In genomic region chr1:1578371-1578940, GRCh38 we compare ENCODE assay signal across 1 cellular context.
TF ChIP-seq lines count a peak whose summit lies in the region.

No MANE protein-coding gene starts in this region.

TF ChIP-seq in H1, 55 proteins besides CTCF, POLR2A, EP300 and RAD21:
- TF ChIP-seq CHD2 (IDR thresholded peaks at IDR 0.05; ENCODE audit: low read length), result no peak
- TF ChIP-seq TAF1 (IDR thresholded peaks at IDR 0.05; ENCODE audit: low read depth, low read length), result no peak
- no peak for TF ChIP-seq CHD1 (IDR thresholded peaks at IDR 0.05; ENCODE audit: low read depth, low read length)
- no peak for TF ChIP-seq RXRA (IDR thresholded peaks at IDR 0.05; ENCODE audit: insufficient read depth, low read depth, low read length)
- TF ChIP-seq RNF2 (IDR thresholded peaks at IDR 0.05; ENCODE audit: borderline replicate concordance, low read depth, low read length, missing control alignments, poor library complexity, severe bottlenecking), result no peak
- no peak for TF ChIP-seq JUND (IDR thresholded peaks at IDR 0.05; ENCODE audit: low read length)
- no peak for TF ChIP-seq SIRT6 (IDR thresholded peaks at IDR 0.05; ENCODE audit: low read length)
